In genomic region chr2:171434671-171434980, GRCh38 we compare ENCODE assay signal across 1 cellular context.
TF ChIP-seq lines count a peak whose summit lies in the region.

No MANE protein-coding gene starts in this region.

TF ChIP-seq in PFSK-1, 5 proteins besides CTCF, POLR2A, EP300 and RAD21 (continued from another document):
- TF ChIP-seq, protein P1, sequence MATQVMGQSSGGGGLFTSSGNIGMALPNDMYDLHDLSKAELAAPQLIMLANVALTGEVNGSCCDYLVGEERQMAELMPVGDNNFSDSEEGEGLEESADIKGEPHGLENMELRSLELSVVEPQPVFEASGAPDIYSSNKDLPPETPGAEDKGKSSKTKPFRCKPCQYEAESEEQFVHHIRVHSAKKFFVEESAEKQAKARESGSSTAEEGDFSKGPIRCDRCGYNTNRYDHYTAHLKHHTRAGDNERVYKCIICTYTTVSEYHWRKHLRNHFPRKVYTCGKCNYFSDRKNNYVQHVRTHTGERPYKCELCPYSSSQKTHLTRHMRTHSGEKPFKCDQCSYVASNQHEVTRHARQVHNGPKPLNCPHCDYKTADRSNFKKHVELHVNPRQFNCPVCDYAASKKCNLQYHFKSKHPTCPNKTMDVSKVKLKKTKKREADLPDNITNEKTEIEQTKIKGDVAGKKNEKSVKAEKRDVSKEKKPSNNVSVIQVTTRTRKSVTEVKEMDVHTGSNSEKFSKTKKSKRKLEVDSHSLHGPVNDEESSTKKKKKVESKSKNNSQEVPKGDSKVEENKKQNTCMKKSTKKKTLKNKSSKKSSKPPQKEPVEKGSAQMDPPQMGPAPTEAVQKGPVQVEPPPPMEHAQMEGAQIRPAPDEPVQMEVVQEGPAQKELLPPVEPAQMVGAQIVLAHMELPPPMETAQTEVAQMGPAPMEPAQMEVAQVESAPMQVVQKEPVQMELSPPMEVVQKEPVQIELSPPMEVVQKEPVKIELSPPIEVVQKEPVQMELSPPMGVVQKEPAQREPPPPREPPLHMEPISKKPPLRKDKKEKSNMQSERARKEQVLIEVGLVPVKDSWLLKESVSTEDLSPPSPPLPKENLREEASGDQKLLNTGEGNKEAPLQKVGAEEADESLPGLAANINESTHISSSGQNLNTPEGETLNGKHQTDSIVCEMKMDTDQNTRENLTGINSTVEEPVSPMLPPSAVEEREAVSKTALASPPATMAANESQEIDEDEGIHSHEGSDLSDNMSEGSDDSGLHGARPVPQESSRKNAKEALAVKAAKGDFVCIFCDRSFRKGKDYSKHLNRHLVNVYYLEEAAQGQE (IDR thresholded peaks at IDR 0.05; ENCODE audit: insufficient read depth in 1 of 2, low read depth in 2 of 2, low read length in 2 of 2) = no peak
